25 cellular contexts compared by ENCODE assay signal in the genomic region with DNA sequence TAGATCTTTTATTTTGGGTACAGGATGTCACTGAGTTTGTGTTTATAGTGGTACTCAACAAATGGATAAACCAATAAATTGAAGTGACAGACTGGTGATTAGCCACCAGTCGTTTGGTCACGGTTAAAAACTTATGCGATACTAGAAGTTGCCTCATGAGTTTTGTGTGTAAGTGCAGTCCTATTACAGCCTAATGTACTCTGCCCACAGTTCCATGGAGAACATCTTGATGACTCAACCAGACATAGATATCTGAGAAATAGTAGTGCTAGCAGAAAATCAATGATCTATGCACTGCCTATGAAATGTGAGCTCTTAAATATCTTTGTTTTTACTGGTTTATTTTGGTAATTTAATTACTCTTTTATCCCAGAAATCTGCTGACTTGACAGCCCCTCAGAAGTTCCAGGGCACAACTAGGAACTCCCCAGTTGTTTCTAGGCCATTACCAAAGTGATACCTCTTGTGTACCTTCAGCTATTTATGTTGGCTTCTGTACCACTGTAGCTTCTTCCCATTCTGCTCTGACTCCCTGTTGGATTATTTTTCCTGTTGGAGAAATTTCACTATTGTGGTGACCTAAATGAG.
"Had no signal": no experiment of that assay in that cellular context is flagged by ENCODE, and none has a peak within 500 bp of the region (broad histone marks: within the 10 kb centered on the region; RNA-seq: fewer than 3 reads in every experiment).

No MANE protein-coding gene starts in this region.

- H3K4me1 ChIP-seq: SJSA1 had no signal

- H3K27me3 ChIP-seq: SJSA1 had no signal

- H3K27ac ChIP-seq: SJSA1 had no signal

- FAIRE-seq: astrocyte, RCC 7860 had no signal

- H3K4me3 ChIP-seq: SJSA1 had no signal

- DNase-seq: activated CD4-positive, alpha-beta T cell treated with anti-CD3 and anti-CD28 coated beads for 48 hours; activated CD4-positive, alpha-beta T cell treated with anti-CD3 and anti-CD28 coated beads, Interleukin-2, amount 50 U/mL, for 48 hours; activated CD4-positive, CD25-positive, alpha-beta regulatory T cell treated with anti-CD3 and anti-CD28 coated beads, Interleukin-2, amount 50 U/mL, for 72 hours; activated CD8-positive, alpha-beta memory T cell treated with anti-CD3 and anti-CD28 coated beads, Interleukin-2, amount 10 ng/mL, durations not matched to agents 7 days and 5 days; activated effector memory CD4-positive, alpha-beta T cell treated with anti-CD3 and anti-CD28 coated beads, Interleukin-2, amount 50 U/mL, for 16 hours; activated naive CD4-positive, alpha-beta T cell treated with Interleukin-2 at 50 U/mL for 16 hours; activated T-cell treated with anti-CD3 and anti-CD28 coated beads, Interleukin-2, amount 50 U/mL, for 4 hours; amygdala; Kasumi-1; KBM-7; NCI-H1092; NCI-H1417; NCI-H1930; NCI-H2171; NCI-H226; NCI-H526 treated with DMSO at 0.1 percent for 48 hours; NCI-H82; PC-3; SHP77; SW 1271 had no signal

- ATAC-seq: activated CD8-positive, alpha-beta memory T cell treated with anti-CD3 and anti-CD28 coated beads, Interleukin-2, amount 10 ng/mL, durations not matched to agents 7 days and 5 days; activated T-cell treated with anti-CD3 and anti-CD28 coated beads, Interleukin-2, amount 50 U/mL, for 4 hours; PC-3; SK-N-SH treated with all-trans-retinoic acid at 6 μM for 48 hours; WTC11 had no signal

- H3K36me3 ChIP-seq: SJSA1 had no signal
